1 cellular context compared by ENCODE assay signal in the genomic region with DNA sequence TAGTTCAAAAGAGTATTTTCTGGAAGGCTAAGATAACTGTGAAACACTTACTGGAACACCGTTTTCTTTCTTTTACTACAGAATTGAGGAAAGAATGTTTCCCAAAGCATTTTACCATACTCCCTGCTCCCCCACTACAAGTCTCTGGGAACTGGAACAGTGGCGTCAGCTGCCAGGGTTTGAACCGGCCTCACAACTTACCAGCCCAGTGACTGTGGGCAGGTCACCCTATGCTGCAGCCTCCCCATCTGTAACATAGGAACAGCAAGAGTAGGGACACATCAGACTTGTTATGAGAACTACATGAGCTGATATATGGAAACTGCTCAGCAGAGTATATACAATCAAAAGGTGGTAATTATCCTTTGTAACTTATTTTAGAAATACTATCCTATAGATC.
TF ChIP-seq lines count a peak whose summit lies in the region.

No MANE protein-coding gene starts in this region.

TF ChIP-seq in H1, 55 proteins besides CTCF, POLR2A, EP300 and RAD21 (continued from another document):
- TF ChIP-seq MAFK (IDR thresholded peaks at IDR 0.05; ENCODE audit: low read depth, low read length) (no peak), KDM1A (IDR thresholded peaks at IDR 0.05; ENCODE audit: borderline replicate concordance, low read length) (no peak), POU5F1 (IDR thresholded peaks at IDR 0.05; ENCODE audit: low read depth, low read length) (no peak), ZNF274 (IDR thresholded peaks at IDR 0.05; ENCODE audit: borderline replicate concordance, extremely low read depth, low read length) (no peak), RFX5 (IDR thresholded peaks at IDR 0.05; ENCODE audit: borderline replicate concordance, low read depth, low read length) (no peak)
